In the genomic region with DNA sequence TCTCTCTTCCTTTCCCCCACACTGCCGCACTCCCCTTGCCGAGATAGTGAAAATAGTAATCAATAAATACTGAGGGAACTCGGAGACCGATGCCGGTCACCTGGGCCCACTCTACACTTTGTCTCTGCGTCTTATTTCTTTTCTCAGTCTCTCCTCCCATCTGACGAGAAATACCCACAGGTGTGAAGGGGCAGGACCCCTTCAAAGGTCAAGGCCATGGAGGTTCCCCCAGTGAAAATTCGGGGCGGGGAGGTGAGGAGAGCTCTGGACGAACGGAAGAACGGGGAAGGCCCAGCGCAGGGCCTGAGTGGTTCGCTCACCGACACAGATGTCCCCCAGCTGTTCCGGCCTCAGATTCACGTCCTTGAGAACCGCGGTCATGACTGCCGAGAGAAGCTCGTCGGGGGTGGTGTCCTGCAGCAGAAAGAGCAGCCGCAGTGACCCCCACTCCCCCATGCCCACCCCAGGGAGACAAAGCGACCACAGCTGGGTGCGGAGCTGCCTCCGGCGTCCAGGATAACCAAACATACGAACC, we compare ENCODE assay signal across 8 cellular contexts. TPM values are rescaled to one million over a fixed set of nuclear protein-coding genes. Genes with fewer than 3 reads are reported as not detected.
DNase-seq lines count a peak whose midpoint lies in the region; ATAC-seq, FAIRE-seq and TF ChIP-seq lines count a peak whose summit lies in the region.

No MANE protein-coding gene starts in this region.

- TF ChIP-seq CTCF in endodermal cell (conservative IDR thresholded peaks at IDR 0.05), result no peak

- H3K36me3 ChIP-seq in SJSA1 (peaks cover 30% of the 10 kb centered on the region), endodermal cell (ENCODE audit: control insufficient read depth, insufficient read depth, low read length) (peaks cover 38% of the 10 kb centered on the region)

- no peak for FAIRE-seq in GM12892 (lab: Jason Lieb, UNC)

- H3K27me3 ChIP-seq in SJSA1 (replicated peaks) (no peaks in the 10 kb centered on the region), endodermal cell (ENCODE audit: control insufficient read depth, insufficient read depth, low read length, poor library complexity, severe bottlenecking) (no peaks in the 10 kb centered on the region)

- peak; percentile 48 for DNase-seq in NCI-H82 (lab: John Stamatoyannopoulos, UW)
- no peak for DNase-seq in NCI-H82 treated with DMSO at 0.1 percent for 48 hours (lab: John Stamatoyannopoulos, UW; ENCODE audit: unreplicated experiment)
- DNase-seq in SJSA1 (ENCODE audit: low read depth in 1 of 2, low spot score in 2 of 2), result no peak
- no peak for DNase-seq in endodermal cell
- DNase-seq in naive thymus-derived CD8-positive, alpha-beta T cell, result peak in 2 of 10 donors; percentile 11 to 56
- no peak for DNase-seq in MV-4-11 (lab: John Stamatoyannopoulos, UW)
- DNase-seq in GM12892 (ENCODE audit: insufficient read length), result no peak

- peak overlapping the region; percentile 87 for H3K27ac Mint-ChIP-seq in endodermal cell
- H3K27ac Mint-ChIP-seq in naive thymus-derived CD8-positive, alpha-beta T cell, result peak overlapping the region; percentile 85 to 97 (median 88)

- peaks cover 28% of the 10 kb centered on the region for H3K36me3 Mint-ChIP-seq in endodermal cell (ENCODE audit: low read depth)
- peaks cover 0 to 44% (median 0%) of the 10 kb centered on the region in 3 donors for H3K36me3 Mint-ChIP-seq in naive thymus-derived CD8-positive, alpha-beta T cell

- H3K9me3 ChIP-seq in SJSA1 (replicated peaks), result no peaks in the 10 kb centered on the region
- H3K9me3 ChIP-seq in endodermal cell (ENCODE audit: control insufficient read depth, low read length), result no peaks in the 10 kb centered on the region

- POLR2A ChIA-PET in naive thymus-derived CD8-positive, alpha-beta T cell (lab: Charles Lee), result interaction anchor here (0.9 to 7.5 kb wide), 9 partner anchors 8 to 384 kb away, joined by 3 to 192 read pairs (median 4); partner anchors contain the start of genes DLEC1, OXSR1 and XYLB

- 0 to 2% methylated on average over 17 to 28 of the region's 28 CpGs for WGBS in endodermal cell (ENCODE audit: insufficient coverage in 1 of 2, insufficient read length in 1 of 2), 2 experiments

- peak overlapping the region; percentile 85 for H3K4me3 Mint-ChIP-seq in endodermal cell
- H3K4me3 Mint-ChIP-seq in naive thymus-derived CD8-positive, alpha-beta T cell, result peak overlapping the region; percentile 85 to 100 (median 95)

- H3K27ac ChIP-seq in SJSA1 (no peak overlapping the region), endodermal cell (ENCODE audit: low read depth, low read length) (peak overlapping the region; percentile 57)

- peak overlapping the region; percentile 87 for H3K9ac ChIP-seq in endodermal cell (ENCODE audit: extremely low read depth, low read length, poor library complexity, severe bottlenecking)

- H3K9me3 Mint-ChIP-seq in endodermal cell, result no peaks in the 10 kb centered on the region
- no peaks in the 10 kb centered on the region for H3K9me3 Mint-ChIP-seq in naive thymus-derived CD8-positive, alpha-beta T cell

- H3K4me3 ChIP-seq in SJSA1, result peak overlapping the region; percentile 83
- peak overlapping the region; percentile 95 for H3K4me3 ChIP-seq in endodermal cell (ENCODE audit: low read length)

- ATAC-seq in naive thymus-derived CD8-positive, alpha-beta T cell, result no peak
- no peak for ATAC-seq in HG03135 (IDR thresholded peaks at IDR 0.05; ENCODE audit: unreplicated experiment)

- H3K27me3 Mint-ChIP-seq in endodermal cell (ENCODE audit: insufficient read depth), result no peaks in the 10 kb centered on the region
- H3K27me3 Mint-ChIP-seq in naive thymus-derived CD8-positive, alpha-beta T cell, result no peaks in the 10 kb centered on the region

- peaks cover 31% of the 10 kb centered on the region for H3K4me1 Mint-ChIP-seq in endodermal cell
- H3K4me1 Mint-ChIP-seq in naive thymus-derived CD8-positive, alpha-beta T cell, result peaks cover 46 to 83% (median 73%) of the 10 kb centered on the region in 4 donors

- H3K4me1 ChIP-seq in SJSA1 (replicated peaks), result peaks cover 20% of the 10 kb centered on the region
- peaks cover 9% of the 10 kb centered on the region for H3K4me1 ChIP-seq in endodermal cell (ENCODE audit: control insufficient read depth, insufficient read depth, low read length)

- TF ChIP-seq POLR2A in GM12892 (IDR thresholded peaks at IDR 0.05; ENCODE audit: low read depth, low read length), result no peak

RNA-seq across cellular contexts. Expression of gene ACAA1, which starts 0.6 kb away (rescaled TPM):
- total RNA-seq in SJSA1 (2014; rRNA removed; shearing (Covaris generic)), result 10.0 and 16.3 TPM in 2 replicates
- total RNA-seq in endodermal cell, result 10 to 100 TPM; 40.1 to 43.7 TPM
- polyA plus RNA-seq in endodermal cell (2013, experiment 1 of 2), result 26.1 TPM
- polyA plus RNA-seq in endodermal cell (2013, experiment 2 of 2), result 20.7 TPM
- total RNA-seq in naive thymus-derived CD8-positive, alpha-beta T cell, result 10 to 100 TPM; 81.0 to 84.3 TPM
- 10 to 100 TPM; 53.5 to 64.8 (median 55.6) TPM for polyA plus RNA-seq in naive thymus-derived CD8-positive, alpha-beta T cell
- 40.3 TPM for polyA plus RNA-seq in GM12892 (2012; ENCODE audit: missing spikeins)

RNA-seq across cellular contexts. Expression of gene MYD88, which starts 2.1 kb away (rescaled TPM):
- total RNA-seq in SJSA1 (2014; rRNA removed; shearing (Covaris generic)), result 4.4 and 5.2 TPM in 2 replicates
- 10 to 100 TPM; 16.2 to 18.8 TPM for total RNA-seq in endodermal cell
- 21.5 TPM for polyA plus RNA-seq in endodermal cell (2013, experiment 1 of 2)
- polyA plus RNA-seq in endodermal cell (2013, experiment 2 of 2), result 22.1 TPM
- 10 to 100 TPM; 40.6 to 44.7 TPM for total RNA-seq in naive thymus-derived CD8-positive, alpha-beta T cell
- 10 to 100 TPM; 54.5 to 73.9 (median 71.8) TPM for polyA plus RNA-seq in naive thymus-derived CD8-positive, alpha-beta T cell
- polyA plus RNA-seq in GM12892 (2012; ENCODE audit: missing spikeins), result 28.8 TPM

RNA-seq across cellular contexts. Expression of gene OXSR1, which starts 29.0 kb away (rescaled TPM):
- 30.1 and 37.3 TPM in 2 replicates for total RNA-seq in SJSA1 (2014; rRNA removed; shearing (Covaris generic))
- total RNA-seq in endodermal cell, result 10 to 100 TPM; 41.9 to 55.5 TPM
- 51.1 TPM for polyA plus RNA-seq in endodermal cell (2013, experiment 1 of 2)
- 48.7 TPM for polyA plus RNA-seq in endodermal cell (2013, experiment 2 of 2)
- total RNA-seq in naive thymus-derived CD8-positive, alpha-beta T cell, result 10 to 100 TPM; 40.3 to 40.8 TPM
- polyA plus RNA-seq in naive thymus-derived CD8-positive, alpha-beta T cell, result 10 to 100 TPM; 12.9 to 14.0 (median 13.1) TPM
- polyA plus RNA-seq in GM12892 (2012; ENCODE audit: missing spikeins), result 39.0 TPM
